In the genomic region with DNA sequence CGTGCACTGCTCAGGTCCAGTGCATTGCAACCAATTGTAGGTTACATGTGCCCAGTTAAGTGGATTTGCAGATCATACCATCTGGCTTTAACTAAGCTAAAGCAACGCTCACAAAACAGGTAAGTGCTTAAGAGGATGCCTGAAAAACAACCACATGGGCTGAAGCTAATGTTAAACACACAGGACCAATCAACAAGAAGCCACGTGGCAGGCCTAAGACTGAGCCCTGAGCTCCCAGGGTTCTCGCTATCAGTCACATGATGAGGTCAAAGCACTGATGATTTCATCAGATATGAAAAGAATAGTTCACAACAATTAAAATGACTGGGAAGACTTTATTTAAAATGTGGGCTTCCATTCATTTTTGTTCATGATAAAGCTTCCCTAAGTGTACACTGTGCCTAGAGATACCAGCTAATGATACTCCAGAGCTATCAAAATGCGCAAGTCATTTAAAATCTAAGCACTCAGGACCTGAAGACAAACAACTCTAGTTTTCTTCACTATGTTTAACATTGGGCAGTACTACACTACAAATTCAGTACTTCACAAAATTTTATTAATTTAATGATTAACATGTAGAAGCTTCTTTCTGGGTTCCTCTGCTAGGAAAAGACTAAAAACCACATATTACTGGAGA, we compare ENCODE assay signal across 9 cellular contexts.
DNase-seq lines count a peak whose midpoint lies in the region; ATAC-seq lines count a peak whose summit lies in the region.
"Had no signal": no experiment of that assay in that cellular context is flagged by ENCODE, and none has a peak within 500 bp of the region (broad histone marks: within the 10 kb centered on the region; RNA-seq: fewer than 3 reads in every experiment).

No MANE protein-coding gene starts in this region.

- H3K4me2 ChIP-seq in skeletal muscle satellite cell (ENCODE audit: low read length) = peak overlapping the region; percentile 55

- no peak for ATAC-seq in HG02884 (IDR thresholded peaks at IDR 0.05; ENCODE audit: unreplicated experiment)

- no peaks in the 10 kb centered on the region for H3K36me3 ChIP-seq in SJCRH30
- no peaks in the 10 kb centered on the region for H3K36me3 ChIP-seq in effector memory CD4-positive, alpha-beta T cell (ENCODE audit: control insufficient read depth, insufficient read depth, low read length)
- no peaks in the 10 kb centered on the region for H3K36me3 ChIP-seq in skeletal muscle satellite cell (ENCODE audit: insufficient read depth, low read length)

- H3K27ac ChIP-seq in SJCRH30 = peak overlapping the region; percentile 83
- peak overlapping the region; percentile 61 for H3K27ac ChIP-seq in effector memory CD4-positive, alpha-beta T cell (ENCODE audit: insufficient read depth, low read length, poor library complexity, severe bottlenecking)

- DNase-seq in NCI-H345 (lab: John Stamatoyannopoulos, UW) (peak; percentile 22), NCI-H345 treated with DMSO at 0.1 percent for 48 hours (lab: John Stamatoyannopoulos, UW; ENCODE audit: unreplicated experiment) (no peak), SJCRH30 (no peak), occipital lobe (lab: John Stamatoyannopoulos, UW) (no peak), NOMO-1 treated with dmso at 0.1 percent for 144 hours (lab: John Stamatoyannopoulos, UW; ENCODE audit: unreplicated experiment) (no peak)
- no peak for DNase-seq in effector memory CD4-positive, alpha-beta T cell
- DNase-seq: NCI-H1105 had no signal

- no peaks in the 10 kb centered on the region for H3K9me3 ChIP-seq in SJCRH30 (replicated peaks)
- no peaks in the 10 kb centered on the region for H3K9me3 ChIP-seq in effector memory CD4-positive, alpha-beta T cell (ENCODE audit: control insufficient read depth, low read length)
- H3K9me3 ChIP-seq in skeletal muscle satellite cell (replicated peaks; ENCODE audit: low read length) = no peaks in the 10 kb centered on the region

- H3K27me3 ChIP-seq in SJCRH30 (no peaks in the 10 kb centered on the region), skeletal muscle satellite cell (ENCODE audit: control insufficient read depth, insufficient read depth, low read length) (no peaks in the 10 kb centered on the region)
- H3K27me3 ChIP-seq in effector memory CD4-positive, alpha-beta T cell (replicated peaks; ENCODE audit: control insufficient read depth, insufficient read depth, low read length, poor library complexity, severe bottlenecking) = no peaks in the 10 kb centered on the region

- H3K4me3 ChIP-seq in SJCRH30 = no peak overlapping the region
- H3K4me3 ChIP-seq in effector memory CD4-positive, alpha-beta T cell (ENCODE audit: insufficient read depth, low read depth, low read length, poor library complexity, severe bottlenecking) = no peak overlapping the region
- no peak overlapping the region for H3K4me3 ChIP-seq in skeletal muscle satellite cell (ENCODE audit: low read length)

- H3K4me1 ChIP-seq in SJCRH30 (peaks cover 53% of the 10 kb centered on the region), skeletal muscle satellite cell (ENCODE audit: control insufficient read depth, insufficient read depth, low read length) (peaks cover 70% of the 10 kb centered on the region)
- H3K4me1 ChIP-seq in effector memory CD4-positive, alpha-beta T cell (ENCODE audit: control insufficient read depth, insufficient read depth, low read length, poor library complexity, severe bottlenecking) = peaks cover 66% of the 10 kb centered on the region

- no peak overlapping the region for H3K9ac ChIP-seq in skeletal muscle satellite cell (ENCODE audit: low read depth, low read length)
